ENCODE assay signal across 1 cellular context in the genomic region with DNA sequence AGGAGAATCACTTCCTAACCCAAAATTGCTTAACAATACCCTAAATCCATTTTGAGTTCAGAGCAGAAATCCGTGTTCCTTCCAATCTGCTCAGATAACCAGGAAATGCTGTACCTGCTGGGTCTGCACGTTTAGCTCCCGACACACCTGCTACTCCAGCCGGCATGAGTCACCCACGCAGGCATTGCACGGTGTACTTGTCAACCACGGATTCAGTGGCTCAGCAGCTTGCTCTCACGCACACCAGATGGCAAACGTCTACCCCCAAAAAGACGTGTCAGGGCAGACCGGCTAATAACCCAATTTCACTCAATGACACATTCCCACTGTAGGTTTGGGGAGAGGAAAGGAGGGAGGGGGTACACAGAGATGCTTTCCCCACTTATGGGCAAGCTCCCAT.
TF ChIP-seq lines count a peak whose summit lies in the region.

No MANE protein-coding gene starts in this region.

TF ChIP-seq in A549, 52 proteins besides CTCF, POLR2A, EP300 and RAD21 (continued from another document):
- TF ChIP-seq, protein P1, sequence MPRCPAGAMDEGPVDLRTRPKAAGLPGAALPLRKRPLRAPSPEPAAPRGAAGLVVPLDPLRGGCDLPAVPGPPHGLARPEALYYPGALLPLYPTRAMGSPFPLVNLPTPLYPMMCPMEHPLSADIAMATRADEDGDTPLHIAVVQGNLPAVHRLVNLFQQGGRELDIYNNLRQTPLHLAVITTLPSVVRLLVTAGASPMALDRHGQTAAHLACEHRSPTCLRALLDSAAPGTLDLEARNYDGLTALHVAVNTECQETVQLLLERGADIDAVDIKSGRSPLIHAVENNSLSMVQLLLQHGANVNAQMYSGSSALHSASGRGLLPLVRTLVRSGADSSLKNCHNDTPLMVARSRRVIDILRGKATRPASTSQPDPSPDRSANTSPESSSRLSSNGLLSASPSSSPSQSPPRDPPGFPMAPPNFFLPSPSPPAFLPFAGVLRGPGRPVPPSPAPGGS (IDR thresholded peaks at IDR 0.05): no peak
- TF ChIP-seq, protein P2, sequence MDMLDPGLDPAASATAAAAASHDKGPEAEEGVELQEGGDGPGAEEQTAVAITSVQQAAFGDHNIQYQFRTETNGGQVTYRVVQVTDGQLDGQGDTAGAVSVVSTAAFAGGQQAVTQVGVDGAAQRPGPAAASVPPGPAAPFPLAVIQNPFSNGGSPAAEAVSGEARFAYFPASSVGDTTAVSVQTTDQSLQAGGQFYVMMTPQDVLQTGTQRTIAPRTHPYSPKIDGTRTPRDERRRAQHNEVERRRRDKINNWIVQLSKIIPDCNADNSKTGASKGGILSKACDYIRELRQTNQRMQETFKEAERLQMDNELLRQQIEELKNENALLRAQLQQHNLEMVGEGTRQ (IDR thresholded peaks at IDR 0.05): no peak
- TF ChIP-seq RNF2 (IDR thresholded peaks at IDR 0.05; ENCODE audit: borderline replicate concordance, low read depth): no peak
- no peak for TF ChIP-seq ZNF302 (CRISPR knock-in tag; IDR thresholded peaks at IDR 0.05)
- no peak for TF ChIP-seq HOXB13 (CRISPR knock-in tag; IDR thresholded peaks at IDR 0.05; ENCODE audit: low read depth)
- peak in 1 of 2 experiments; percentile 8; a peak in 1 of 4 replicates for TF ChIP-seq CEBPB (IDR thresholded peaks at IDR 0.05)
- 0 out of 2 replicates have a peak, but pooled peaks have one; percentile 15 for TF ChIP-seq FOSL2 (IDR thresholded peaks at IDR 0.05)
- TF ChIP-seq FOSL2 (CRISPR knock-in tag; IDR thresholded peaks at IDR 0.05): peak; percentile 91
